29 cellular contexts compared by ENCODE assay signal in genomic region chr2:81328968-81329367, GRCh38.
"Had no signal": no experiment of that assay in that cellular context is flagged by ENCODE, and none has a peak within 500 bp of the region (broad histone marks: within the 10 kb centered on the region; RNA-seq: fewer than 3 reads in every experiment).

No MANE protein-coding gene starts in this region.

- H3K36me3 ChIP-seq: stomach, suprapubic skin, thoracic aorta, thyroid gland, tibial artery, tibial nerve, transverse colon, upper lobe of left lung, upper lobe of right lung, uterus, vagina had no signal

- FAIRE-seq: urothelium cell line had no signal

- H3K4me3 Mint-ChIP-seq: stimulated activated effector memory CD8-positive, alpha-beta T cell treated with anti-CD3 and anti-CD28 coated beads, Interleukin-12 subunit alpha, Interleukin-12 subunit beta, amount 100 ng/mL, for 72 hours; stimulated activated memory B cell treated with anti-CD40 and anti-IgM and Interleukin-4, amounts not matched to agents 10 μg/mL and 1 μg/mL and 100 μg/mL, for 72 hours; stimulated activated naive B cell treated with anti-CD40 and anti-IgM and Interleukin-4, amounts not matched to agents 10 μg/mL and 1 μg/mL and 100 μg/mL, for 72 hours; stimulated activated naive CD8-positive, alpha-beta T cell treated with anti-CD3 and anti-CD28 coated beads, Interleukin-15, amount 100 ng/mL, for 72 hours; stimulated activated naive CD8-positive, alpha-beta T cell treated with anti-CD3 and anti-CD28 coated beads, Interleukin-15, Interleukin-2, amounts not matched to agents 100 ng/mL and 50 ng/mL, for 24 hours; type B pancreatic cell had no signal

- DNase-seq: stimulated activated CD4-positive, alpha-beta T cell treated with anti-CD3 and anti-CD28 coated beads, Interleukin-2, amount 100 ng/mL, for 48 hours; stimulated activated CD4-positive, alpha-beta T cell treated with anti-CD3 and anti-CD28 coated beads, Interleukin-4, amount 100 ng/mL, for 1 hour; stimulated activated CD4-positive, alpha-beta T cell treated with anti-CD3 and anti-CD28 coated beads, Interleukin-4, amount 100 ng/mL, for 24 hours; stimulated activated CD4-positive, alpha-beta T cell treated with anti-CD3 and anti-CD28 coated beads, Interleukin-4, amount 100 ng/mL, for 4 hours; stimulated activated CD8-positive, alpha-beta memory T cell treated with anti-CD3 and anti-CD28 coated beads, Interleukin-4, amount 100 ng/mL, for 48 hours; stimulated activated naive B cell treated with anti-CD40 and anti-IgM and Interleukin-4, amounts not matched to agents 10 μg/mL and 1 μg/mL and 100 μg/mL, for 72 hours; stimulated activated naive CD4-positive, alpha-beta T cell; stimulated activated naive CD4-positive, alpha-beta T cell treated with Interleukin-2 at 50 U/mL for 16 hours; stimulated activated naive CD8-positive, alpha-beta T cell treated with anti-CD3 and anti-CD28 coated beads, Interleukin-15, amount 100 ng/mL, for 72 hours; stimulated activated naive CD8-positive, alpha-beta T cell treated with anti-CD3 and anti-CD28 coated beads, Interleukin-15, Interleukin-2, amounts not matched to agents 100 U/mL and 50 U/mL, for 24 hours; stomach; substantia nigra; testis; thyroid gland; tibial artery; transverse colon; trophoblast cell; upper lobe of left lung; upper lobe of right lung; uterus had no signal

- H3K4me3 ChIP-seq: stomach, suprapubic skin, testis, thoracic aorta, thyroid gland, tibial artery, tibial nerve, transverse colon, upper lobe of left lung, upper lobe of right lung, uterus, vagina had no signal

- H3K4me1 Mint-ChIP-seq: stimulated activated effector memory CD8-positive, alpha-beta T cell treated with anti-CD3 and anti-CD28 coated beads, Interleukin-12 subunit alpha, Interleukin-12 subunit beta, amount 100 ng/mL, for 72 hours; stimulated activated memory B cell treated with anti-CD40 and anti-IgM and Interleukin-4, amounts not matched to agents 10 μg/mL and 1 μg/mL and 100 μg/mL, for 72 hours; stimulated activated naive B cell treated with anti-CD40 and anti-IgM and Interleukin-4, amounts not matched to agents 10 μg/mL and 1 μg/mL and 100 μg/mL, for 72 hours; stimulated activated naive CD8-positive, alpha-beta T cell treated with anti-CD3 and anti-CD28 coated beads, Interleukin-15, amount 100 ng/mL, for 72 hours had no signal

- ATAC-seq: stimulated activated effector memory CD8-positive, alpha-beta T cell treated with anti-CD3 and anti-CD28 coated beads, Interleukin-12 subunit alpha, Interleukin-12 subunit beta, amount 100 ng/mL, for 72 hours; stimulated activated memory B cell treated with anti-CD40 and anti-IgM and Interleukin-4, amounts not matched to agents 10 μg/mL and 1 μg/mL and 100 μg/mL, for 72 hours; stimulated activated naive B cell treated with anti-CD40 and anti-IgM and Interleukin-4, amounts not matched to agents 10 μg/mL and 1 μg/mL and 100 μg/mL, for 72 hours; stimulated activated naive CD8-positive, alpha-beta T cell treated with anti-CD3 and anti-CD28 coated beads, Interleukin-15, amount 100 ng/mL, for 72 hours; stimulated activated naive CD8-positive, alpha-beta T cell treated with anti-CD3 and anti-CD28 coated beads, Interleukin-15, Interleukin-2, amounts not matched to agents 100 U/mL and 50 U/mL, for 24 hours; upper lobe of right lung had no signal

- H3K27me3 ChIP-seq: stomach, suprapubic skin, testis, thyroid gland, tibial artery, tibial nerve, transverse colon, upper lobe of left lung, upper lobe of right lung, uterus, vagina had no signal

- H3K9me3 ChIP-seq: suprapubic skin, testis, thoracic aorta, thyroid gland, tibial artery, upper lobe of right lung, uterus, vagina had no signal

- H3K4me1 ChIP-seq: stomach, suprapubic skin, testis, thyroid gland, tibial artery, tibial nerve, transverse colon, upper lobe of left lung, upper lobe of right lung, uterus, vagina had no signal

- H3K36me3 Mint-ChIP-seq: stimulated activated effector memory CD8-positive, alpha-beta T cell treated with anti-CD3 and anti-CD28 coated beads, Interleukin-12 subunit alpha, Interleukin-12 subunit beta, amount 100 ng/mL, for 72 hours; stimulated activated memory B cell treated with anti-CD40 and anti-IgM and Interleukin-4, amounts not matched to agents 10 μg/mL and 1 μg/mL and 100 μg/mL, for 72 hours; stimulated activated naive B cell treated with anti-CD40 and anti-IgM and Interleukin-4, amounts not matched to agents 10 μg/mL and 1 μg/mL and 100 μg/mL, for 72 hours; type B pancreatic cell had no signal

- H3K27ac Mint-ChIP-seq: stimulated activated effector memory CD8-positive, alpha-beta T cell treated with anti-CD3 and anti-CD28 coated beads, Interleukin-12 subunit alpha, Interleukin-12 subunit beta, amount 100 ng/mL, for 72 hours; stimulated activated memory B cell treated with anti-CD40 and anti-IgM and Interleukin-4, amounts not matched to agents 10 μg/mL and 1 μg/mL and 100 μg/mL, for 72 hours; stimulated activated naive B cell treated with anti-CD40 and anti-IgM and Interleukin-4, amounts not matched to agents 10 μg/mL and 1 μg/mL and 100 μg/mL, for 72 hours; stimulated activated naive CD8-positive, alpha-beta T cell treated with anti-CD3 and anti-CD28 coated beads, Interleukin-15, amount 100 ng/mL, for 72 hours; stimulated activated naive CD8-positive, alpha-beta T cell treated with anti-CD3 and anti-CD28 coated beads, Interleukin-15, Interleukin-2, amounts not matched to agents 100 ng/mL and 50 ng/mL, for 24 hours; type B pancreatic cell had no signal

- H3K27me3 Mint-ChIP-seq: stimulated activated memory B cell treated with anti-CD40 and anti-IgM and Interleukin-4, amounts not matched to agents 10 μg/mL and 1 μg/mL and 100 μg/mL, for 72 hours; stimulated activated naive B cell treated with anti-CD40 and anti-IgM and Interleukin-4, amounts not matched to agents 10 μg/mL and 1 μg/mL and 100 μg/mL, for 72 hours; stimulated activated naive CD8-positive, alpha-beta T cell treated with anti-CD3 and anti-CD28 coated beads, Interleukin-15, amount 100 ng/mL, for 72 hours; stimulated activated naive CD8-positive, alpha-beta T cell treated with anti-CD3 and anti-CD28 coated beads, Interleukin-15, Interleukin-2, amounts not matched to agents 100 ng/mL and 50 ng/mL, for 24 hours; type B pancreatic cell had no signal

- H3K27ac ChIP-seq: stomach, suprapubic skin, testis, thoracic aorta, thyroid gland, tibial artery, tibial nerve, transverse colon, upper lobe of left lung, upper lobe of right lung, uterus, vagina had no signal
